11 cellular contexts compared by ENCODE assay signal in the genomic region with DNA sequence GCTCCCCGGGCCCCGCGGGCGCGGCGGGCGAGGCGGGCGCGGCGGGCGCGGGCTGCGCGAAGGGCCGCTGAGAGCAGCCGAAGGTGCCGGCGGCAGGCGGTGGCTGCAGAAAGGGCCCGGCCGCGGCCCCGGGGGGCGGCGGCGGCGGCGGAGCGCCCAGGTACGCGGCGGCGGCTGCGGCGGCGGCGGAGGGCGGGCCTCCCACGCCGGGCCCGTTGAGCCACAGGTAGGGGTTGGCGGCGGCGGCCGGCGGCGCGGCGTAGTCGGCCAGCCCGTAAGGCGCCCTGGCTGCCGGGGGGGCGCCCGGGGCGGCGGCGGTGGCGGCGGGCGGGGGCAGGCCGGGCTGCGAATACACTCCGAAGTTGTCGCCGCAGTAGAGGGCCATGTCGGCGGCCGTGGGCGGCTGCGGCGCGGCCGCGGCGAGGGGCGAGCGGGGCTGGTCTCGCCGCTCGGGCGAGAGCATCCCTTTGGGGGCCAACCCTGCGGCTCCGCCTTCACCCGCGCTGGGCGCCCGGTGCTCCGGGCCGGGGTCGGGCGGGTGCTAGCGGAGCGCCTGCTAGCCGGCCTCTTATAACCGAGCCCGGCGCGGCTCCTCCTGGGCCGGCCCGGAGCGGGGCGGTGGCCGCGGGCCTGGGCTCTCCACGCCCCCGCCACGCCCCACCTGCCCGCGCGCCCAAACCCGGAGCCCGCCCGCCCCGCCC. TPM values are rescaled to one million over a fixed set of nuclear protein-coding genes. Genes with fewer than 3 reads are reported as not detected.
A peak's percentile ranks its signal among the peaks of the same experiment; 100 is the strongest.
DNase-seq lines count a peak whose midpoint lies in the region; ATAC-seq, FAIRE-seq and TF ChIP-seq lines count a peak whose summit lies in the region.
"Had no signal": no experiment of that assay in that cellular context is flagged by ENCODE, and none has a peak within 500 bp of the region (broad histone marks: within the 10 kb centered on the region; RNA-seq: fewer than 3 reads in every experiment).

A gene (minus strand): TSS at position 543 of the 701 bp plus-strand sequence. CDS start 158 bp downstream, at position 385.

- dilution Hi-C loops in keratinocyte (cut with MboI; ENCODE audit: extremely low pct_ligation_motif_present, low sequenced_read_pairs), result no loop called here

- peak within 1 kb of the TSS; percentile 74 for H3K4me2 ChIP-seq in keratinocyte (ENCODE audit: control insufficient read depth, extremely low read depth, insufficient read depth, low read depth, low read length)

- H3K36me3 ChIP-seq in cardiac muscle cell (no peaks in the 10 kb centered on the region), heart right ventricle (no peaks in the 10 kb centered on the region), keratinocyte (ENCODE audit: control insufficient read depth in 2 of 2, extremely low read depth in 1 of 2, insufficient read depth in 2 of 2, low read length in 2 of 2) (no peaks in the 10 kb centered on the region), upper lobe of right lung (no peaks in the 10 kb centered on the region)

- H3K36me3 Mint-ChIP-seq in activated T-cell treated with anti-CD3 and anti-CD28 coated beads, Interleukin-2, amount 50 U/mL, for 4 hours (ENCODE audit: insufficient read depth), result no peaks in the 10 kb centered on the region

- no peaks in the 10 kb centered on the region for H3K79me2 ChIP-seq in keratinocyte (ENCODE audit: control insufficient read depth, insufficient read depth, low read length)

- H3K4me3 Mint-ChIP-seq in activated T-cell treated with anti-CD3 and anti-CD28 coated beads, Interleukin-2, amount 50 U/mL, for 4 hours, result peak within 1 kb of the TSS; percentile 63

- no peaks in the 10 kb centered on the region for H3K9me3 Mint-ChIP-seq in activated T-cell treated with anti-CD3 and anti-CD28 coated beads, Interleukin-2, amount 50 U/mL, for 4 hours

- intact Hi-C loops in heart right ventricle (cut with DNase I) (loop anchor here in 1 of 10 donors (10.0 kb wide), 1 partner anchor 192 kb away; no protein-coding TSS in a partner anchor), upper lobe of right lung (cut with DNase I) (no loop called here)

- H3K27me3 ChIP-seq in cardiac muscle cell (peaks cover 64% of the 10 kb centered on the region), heart right ventricle (peaks cover 14 to 97% (median 93%) of the 10 kb centered on the region in 7 donors), keratinocyte (ENCODE audit: control insufficient read depth, extremely low read depth, insufficient read depth, low read length) (peaks cover 43% of the 10 kb centered on the region), upper lobe of right lung (peaks cover 91% of the 10 kb centered on the region)

- H3K4me1 Mint-ChIP-seq in activated T-cell treated with anti-CD3 and anti-CD28 coated beads, Interleukin-2, amount 50 U/mL, for 4 hours (ENCODE audit: low read depth), result peaks cover 7% of the 10 kb centered on the region

- H3K9me3 ChIP-seq in cardiac muscle cell (ENCODE audit: low read depth), result no peaks in the 10 kb centered on the region
- H3K9me3 ChIP-seq in heart right ventricle, result no peaks in the 10 kb centered on the region
- no peaks in the 10 kb centered on the region for H3K9me3 ChIP-seq in keratinocyte (ENCODE audit: control insufficient read depth, low read depth, low read length)
- no peaks in the 10 kb centered on the region for H3K9me3 ChIP-seq in upper lobe of right lung

- 1% methylated on average over 45 to 116 of the region's 116 CpGs for WGBS in heart right ventricle, 2 donors

- FAIRE-seq in keratinocyte (lab: Jason Lieb, UNC), result no peak
- FAIRE-seq: D721Med had no signal

- H3K9ac ChIP-seq in keratinocyte (ENCODE audit: control insufficient read depth, extremely low read depth, insufficient read depth, low read length), result no peak within 1 kb of the TSS

- DNase-seq in cardiac muscle cell (ENCODE audit: low read depth in 1 of 2, low spot score in 1 of 2), result peak in 1 of 2 donors; percentile 52
- DNase-seq in heart right ventricle, result no peak
- no peak for DNase-seq in activated T-cell treated with anti-CD3 and anti-CD28 coated beads, Interleukin-2, amount 50 U/mL, for 4 hours
- DNase-seq in keratinocyte (ENCODE audit: low read depth, low spot score), result no peak
- DNase-seq in upper lobe of right lung, result peak; percentile 64
- no peak for DNase-seq in AG08395 (ENCODE audit: low spot score)

- no peaks in the 10 kb centered on the region for H4K20me1 ChIP-seq in keratinocyte (ENCODE audit: control insufficient read depth, extremely low read depth, insufficient read depth, low read length)

- ATAC-seq in heart right ventricle (no peak), upper lobe of right lung (peak; percentile 59), HG03469 (IDR thresholded peaks at IDR 0.05; ENCODE audit: unreplicated experiment) (no peak), HG02938 (IDR thresholded peaks at IDR 0.05; ENCODE audit: unreplicated experiment) (no peak)
- ATAC-seq in activated T-cell treated with anti-CD3 and anti-CD28 coated beads, Interleukin-2, amount 50 U/mL, for 4 hours, result peak; percentile 50 to 57

- no peaks in the 10 kb centered on the region for H3K9me1 ChIP-seq in keratinocyte (ENCODE audit: control insufficient read depth, extremely low read depth, insufficient read depth, low read length)

- H3K4me1 ChIP-seq in cardiac muscle cell (ENCODE audit: low read depth), result no peaks in the 10 kb centered on the region
- H3K4me1 ChIP-seq in heart right ventricle, result peaks cover 0 to 13% (median 0%) of the 10 kb centered on the region in 9 donors
- peaks cover 5% of the 10 kb centered on the region for H3K4me1 ChIP-seq in keratinocyte (ENCODE audit: control insufficient read depth, extremely low read depth, insufficient read depth, low read length)
- H3K4me1 ChIP-seq in upper lobe of right lung, result no peaks in the 10 kb centered on the region

- H3K4me3 ChIP-seq in cardiac muscle cell (peak within 1 kb of the TSS; percentile 50), heart right ventricle (peak within 1 kb of the TSS in 4 of 10 donors; percentile 2 to 34 (median 28)), keratinocyte (ENCODE audit: control insufficient read depth in 2 of 3, extremely low read depth in 1 of 3, insufficient read depth in 2 of 3, low read depth in 1 of 3, low read length in 3 of 3) (peak within 1 kb of the TSS in 2 of 3 experiments; percentile 16 to 44), upper lobe of right lung (no peak within 1 kb of the TSS)

- H3K27ac ChIP-seq in cardiac muscle cell (no peak within 1 kb of the TSS), heart right ventricle (no peak within 1 kb of the TSS), keratinocyte (ENCODE audit: control insufficient read depth, insufficient read depth, low read length) (no peak within 1 kb of the TSS), upper lobe of right lung (no peak within 1 kb of the TSS)

- no peak for TF ChIP-seq CTCF in cardiac muscle cell (IDR thresholded peaks at IDR 0.05; ENCODE audit: low read depth, low read length)
- no peak for TF ChIP-seq CTCF in heart right ventricle (IDR thresholded peaks at IDR 0.05)
- no peak for TF ChIP-seq CTCF in keratinocyte (optimal IDR thresholded peaks at IDR 0.05 in 1 of 3, IDR thresholded peaks at IDR 0.05 in 1 of 3, conservative IDR thresholded peaks at IDR 0.05 in 1 of 3; ENCODE audit: extremely low read depth in 1 of 3, insufficient read depth in 2 of 3, low read length in 3 of 3)
- TF ChIP-seq CTCF in upper lobe of right lung (IDR thresholded peaks at IDR 0.05), result no peak

- no peak within 1 kb of the TSS for H2AFZ ChIP-seq in keratinocyte (ENCODE audit: control insufficient read depth, low read length)

- peaks cover 68% of the 10 kb centered on the region for H3K27me3 Mint-ChIP-seq in activated T-cell treated with anti-CD3 and anti-CD28 coated beads, Interleukin-2, amount 50 U/mL, for 4 hours (ENCODE audit: low read depth)

RNA-seq across cellular contexts. Expression of the gene that starts here (rescaled TPM):
- not detected in 2 replicates for total RNA-seq in cardiac muscle cell
- polyA plus RNA-seq in cardiac muscle cell, result not detected in 2 replicates
- total RNA-seq in heart right ventricle, result under 1 TPM in 1 of 10 donors, not detected in 9; 0.08 TPM
- polyA plus RNA-seq in heart right ventricle, result not detected
- not detected for total RNA-seq in activated T-cell treated with anti-CD3 and anti-CD28 coated beads, Interleukin-2, amount 50 U/mL, for 4 hours
- polyA plus RNA-seq in keratinocyte, result 0.02 TPM in 1 of 3 replicates, not detected in the others
- not detected for polyA plus RNA-seq in keratinocyte (2011; ENCODE audit: low read depth)
- not detected in 2 replicates for polyA plus RNA-seq in keratinocyte (2011; cell fraction: cytosol; rRNA removed)
- polyA plus RNA-seq in keratinocyte (2011; cell fraction: nucleus; rRNA removed), result not detected in 2 replicates
- not detected in 2 replicates for polyA plus RNA-seq in keratinocyte (2012; ENCODE audit: low replicate concordance)
- 0.06 TPM in 1 of 3 replicates, not detected in the others for polyA minus RNA-seq in keratinocyte
- polyA minus RNA-seq in keratinocyte (2011; cell fraction: cytosol; rRNA and poly(A)+ RNA removed), result not detected
- polyA minus RNA-seq in keratinocyte (2011; cell fraction: nucleus; rRNA and poly(A)+ RNA removed), result not detected in 2 replicates
- total RNA-seq in upper lobe of right lung, result not detected
- total RNA-seq: HT1080, lung microvascular endothelial cell had no signal

Comparison
In these comparisons a context has a peak if more than half of its experiments do, and no peak if none do; other contexts are left out.
1. Peak in ATAC-seq in activated T-cell treated with anti-CD3 and anti-CD28 coated beads, Interleukin-2, amount 50 U/mL, for 4 hours; RNA of the gene not detected or under 1 TPM.
2. Peak in DNase-seq and ATAC-seq in upper lobe of right lung; RNA of the gene not detected or under 1 TPM.